17 cellular contexts compared by ENCODE assay signal in the genomic region with DNA sequence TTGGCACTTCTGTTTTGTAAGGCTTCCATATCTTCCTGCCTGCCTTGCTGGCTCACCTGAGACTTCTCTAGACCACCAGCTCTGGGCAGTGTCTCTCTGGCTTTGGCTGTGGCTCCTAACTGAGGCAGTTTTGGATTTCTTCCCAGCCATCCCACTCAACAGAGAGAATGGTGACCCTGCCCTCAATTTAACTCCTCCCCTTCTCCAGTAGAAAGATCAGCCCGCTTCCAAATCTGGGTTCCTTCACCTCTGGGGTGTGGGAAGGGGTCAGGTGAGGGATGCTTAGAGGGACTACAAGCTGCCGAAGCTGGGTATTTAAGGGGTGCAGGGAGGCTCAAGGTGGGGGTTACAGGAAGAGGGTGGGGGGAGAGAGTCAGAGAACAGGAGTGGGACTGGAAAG. TPM values are rescaled to one million over a fixed set of nuclear protein-coding genes. Genes with fewer than 3 reads are reported as not detected.
DNase-seq lines count a peak whose midpoint lies in the region; ATAC-seq, FAIRE-seq and TF ChIP-seq lines count a peak whose summit lies in the region.
"Had no signal": no experiment of that assay in that cellular context is flagged by ENCODE, and none has a peak within 500 bp of the region (broad histone marks: within the 10 kb centered on the region; RNA-seq: fewer than 3 reads in every experiment).

No MANE protein-coding gene starts in this region.

- TF ChIP-seq CTCF in GM23338 (conservative IDR thresholded peaks at IDR 0.05; ENCODE audit: low read depth in 2 of 2): no peak
- no peak for TF ChIP-seq CTCF in astrocyte (IDR thresholded peaks at IDR 0.05; ENCODE audit: insufficient read depth, low read depth, low read length)
- TF ChIP-seq CTCF in neural progenitor cell (IDR thresholded peaks at IDR 0.05): no peak

- no peaks in the 10 kb centered on the region for H3F3A ChIP-seq in GM23338 (replicated peaks; ENCODE audit: low read depth)
- no peaks in the 10 kb centered on the region for H3F3A ChIP-seq in neural progenitor cell (ENCODE audit: low read depth)

- no peaks in the 10 kb centered on the region for H3K9me2 ChIP-seq in GM23338 (ENCODE audit: insufficient read depth)

- no peak for FAIRE-seq in astrocyte (lab: Jason Lieb, UNC)
- FAIRE-seq: G401.6, GM12891, H1, K562 had no signal

- peaks cover 25% of the 10 kb centered on the region for H3K36me3 ChIP-seq in CD4-positive, alpha-beta memory T cell (ENCODE audit: insufficient read depth, low read length)
- no peaks in the 10 kb centered on the region for H3K36me3 ChIP-seq in GM23338 (ENCODE audit: insufficient read depth)
- no peaks in the 10 kb centered on the region for H3K36me3 ChIP-seq in astrocyte (ENCODE audit: insufficient read depth, low read length)
- H3K36me3 ChIP-seq in neural progenitor cell: no peaks in the 10 kb centered on the region

- no peaks in the 10 kb centered on the region for H3K9me3 ChIP-seq in CD4-positive, alpha-beta memory T cell (ENCODE audit: control insufficient read depth in 1 of 2, low read length in 2 of 2)
- H3K9me3 ChIP-seq in astrocyte (ENCODE audit: insufficient read depth, low read depth, low read length): no peaks in the 10 kb centered on the region
- no peaks in the 10 kb centered on the region for H3K9me3 ChIP-seq in neural progenitor cell (ENCODE audit: low read depth)

- no peaks in the 10 kb centered on the region for H3K4me1 ChIP-seq in CD4-positive, alpha-beta memory T cell (ENCODE audit: insufficient read depth, low read length)
- no peaks in the 10 kb centered on the region; the same call in 1 of the 2 replicates for H3K4me1 ChIP-seq in GM23338 (ENCODE audit: insufficient read depth)
- H3K4me1 ChIP-seq in astrocyte (ENCODE audit: insufficient read depth, low read length): peaks cover 5% of the 10 kb centered on the region
- no peaks in the 10 kb centered on the region for H3K4me1 ChIP-seq in neural progenitor cell
- H3K4me1 ChIP-seq: BLaER1 treated with 17β-estradiol and CSF1 and Interleukin-3, amounts not matched to agents 10 nM and 100 nM had no signal

- ATAC-seq in GM23338: peak; percentile 66
- ATAC-seq in HG02623 (IDR thresholded peaks at IDR 0.05; ENCODE audit: unreplicated experiment): no peak
- ATAC-seq in HG02970 (IDR thresholded peaks at IDR 0.05; ENCODE audit: low FRiP score, unreplicated experiment): no peak

- peak overlapping the region in 4 of 7 donors; percentile 10 to 66 (median 38) for H3K27ac Mint-ChIP-seq in CD4-positive, alpha-beta memory T cell
- H3K27ac Mint-ChIP-seq in GM23338: no peak overlapping the region
- no peak overlapping the region for H3K27ac Mint-ChIP-seq in astrocyte (ENCODE audit: unreplicated experiment)
- no peak overlapping the region for H3K27ac Mint-ChIP-seq in neural progenitor cell

- no peak overlapping the region for H3K4me3 ChIP-seq in CD4-positive, alpha-beta memory T cell (ENCODE audit: low read length in 2 of 2)
- H3K4me3 ChIP-seq in GM23338: no peak overlapping the region
- no peak overlapping the region for H3K4me3 ChIP-seq in astrocyte (ENCODE audit: insufficient read depth, low read depth, low read length)
- no peak overlapping the region for H3K4me3 ChIP-seq in neural progenitor cell
- H3K4me3 ChIP-seq: BLaER1 treated with 17β-estradiol and CSF1 and Interleukin-3, amounts not matched to agents 10 nM and 100 nM; K562 had no signal

- H3K9me3 Mint-ChIP-seq in CD4-positive, alpha-beta memory T cell: no peaks in the 10 kb centered on the region
- H3K9me3 Mint-ChIP-seq in GM23338 (no peaks in the 10 kb centered on the region), astrocyte (ENCODE audit: unreplicated experiment) (no peaks in the 10 kb centered on the region), neural progenitor cell (no peaks in the 10 kb centered on the region)

- no peak for DNase-seq in CD4-positive, alpha-beta memory T cell
- DNase-seq in GM23338 (ENCODE audit: low spot score) (peak; percentile 20), astrocyte (ENCODE audit: low read depth) (no peak), neural progenitor cell (ENCODE audit: low spot score) (no peak)
- no peak for DNase-seq in stimulated activated CD4-positive, alpha-beta T cell treated with anti-CD3 and anti-CD28 coated beads, Interleukin-2, amount 100 ng/mL, for 48 hours
- DNase-seq: ACHN; Calu3; CD4-positive, CD25-positive, alpha-beta regulatory T cell; DMS153; DMS79 treated with DMSO at 0.1 percent for 48 hours had no signal

- H3K27ac ChIP-seq in CD4-positive, alpha-beta memory T cell (ENCODE audit: low read depth, low read length): no peak overlapping the region
- H3K27ac ChIP-seq in GM23338 (ENCODE audit: low read depth) (no peak overlapping the region), astrocyte (ENCODE audit: low read depth, low read length) (peak overlapping the region; percentile 4), neural progenitor cell (no peak overlapping the region)
- H3K27ac ChIP-seq: BLaER1 treated with 17β-estradiol and CSF1 and Interleukin-3, amounts not matched to agents 10 nM and 100 nM had no signal

- CTCF ChIA-PET in CD4-positive, alpha-beta memory T cell (lab: Charles Lee; ENCODE audit: partially characterized antibody): interaction anchor here (0.8 to 1.5 kb wide), 4 partner anchors 11 to 134 kb away, joined by 3 to 5 read pairs (median 3); no protein-coding TSS in a partner anchor

- H3K9ac ChIP-seq in astrocyte (ENCODE audit: low read length) (no peak overlapping the region), neural progenitor cell (no peak overlapping the region)
- H3K9ac ChIP-seq: BLaER1 treated with 17β-estradiol and CSF1 and Interleukin-3, amounts not matched to agents 10 nM and 100 nM had no signal

- no peaks in the 10 kb centered on the region for H3K27me3 ChIP-seq in CD4-positive, alpha-beta memory T cell (ENCODE audit: insufficient read depth, low read length)
- H3K27me3 ChIP-seq in GM23338 (ENCODE audit: insufficient read depth) (no peaks in the 10 kb centered on the region), astrocyte (ENCODE audit: insufficient read depth, low read length) (no peaks in the 10 kb centered on the region), neural progenitor cell (no peaks in the 10 kb centered on the region)
- H3K27me3 ChIP-seq: BLaER1 treated with 17β-estradiol and CSF1 and Interleukin-3, amounts not matched to agents 10 nM and 100 nM had no signal

- no peaks in the 10 kb centered on the region for H3K27me3 Mint-ChIP-seq in CD4-positive, alpha-beta memory T cell
- no peaks in the 10 kb centered on the region for H3K27me3 Mint-ChIP-seq in GM23338 (ENCODE audit: insufficient read depth, low read depth, poor library complexity)
- H3K27me3 Mint-ChIP-seq in astrocyte (ENCODE audit: low read depth, unreplicated experiment): no peaks in the 10 kb centered on the region
- H3K27me3 Mint-ChIP-seq in neural progenitor cell (ENCODE audit: insufficient read depth, low read depth): no peaks in the 10 kb centered on the region
- H3K27me3 Mint-ChIP-seq: CD4-positive, CD25-positive, alpha-beta regulatory T cell had no signal

- peaks cover 0 to 5% (median 4%) of the 10 kb centered on the region in 4 donors for H3K4me1 Mint-ChIP-seq in CD4-positive, alpha-beta memory T cell
- H3K4me1 Mint-ChIP-seq in GM23338 (peaks cover 9% of the 10 kb centered on the region; the same call in 2 of the 3 replicates), astrocyte (ENCODE audit: low read depth, unreplicated experiment) (peaks cover 7% of the 10 kb centered on the region), neural progenitor cell (no peaks in the 10 kb centered on the region)

- H3K4me3 Mint-ChIP-seq in CD4-positive, alpha-beta memory T cell: no peak overlapping the region
- H3K4me3 Mint-ChIP-seq in GM23338 (no peak overlapping the region), astrocyte (ENCODE audit: unreplicated experiment) (no peak overlapping the region), neural progenitor cell (no peak overlapping the region)
- H3K4me3 Mint-ChIP-seq: CD4-positive, CD25-positive, alpha-beta regulatory T cell had no signal

- intact Hi-C loops in CD4-positive, alpha-beta memory T cell (cut with micrococcal nuclease): loop anchor here (10.0 kb wide), 1 partner anchor 459 kb away; no protein-coding TSS in a partner anchor

- H3K36me3 Mint-ChIP-seq in CD4-positive, alpha-beta memory T cell: peaks cover 54 to 71% of the 10 kb centered on the region in 2 donors
- H3K36me3 Mint-ChIP-seq in GM23338 (ENCODE audit: low read depth) (no peaks in the 10 kb centered on the region), astrocyte (ENCODE audit: low read depth, unreplicated experiment) (no peaks in the 10 kb centered on the region), neural progenitor cell (no peaks in the 10 kb centered on the region)

- H4K20me1 ChIP-seq in GM23338 (replicated peaks; ENCODE audit: insufficient read depth) (no peaks in the 10 kb centered on the region), astrocyte (ENCODE audit: insufficient read depth, low read length) (no peaks in the 10 kb centered on the region), neural progenitor cell (ENCODE audit: low read depth) (no peaks in the 10 kb centered on the region)
- H4K20me1 ChIP-seq: BLaER1 treated with 17β-estradiol and CSF1 and Interleukin-3, amounts not matched to agents 10 nM and 100 nM had no signal

- POLR2A ChIA-PET in CD4-positive, alpha-beta memory T cell (lab: Charles Lee; ENCODE audit: partially characterized antibody): no interaction called here

- H2AFZ ChIP-seq in GM23338: no peak overlapping the region
- H2AFZ ChIP-seq in astrocyte (ENCODE audit: low read depth, low read length): no peak overlapping the region
- peak overlapping the region; percentile 35 for H2AFZ ChIP-seq in neural progenitor cell (replicated peaks)

- H3K79me2 ChIP-seq in GM23338 (replicated peaks; ENCODE audit: insufficient read depth): no peaks in the 10 kb centered on the region
- H3K79me2 ChIP-seq in astrocyte (ENCODE audit: insufficient read depth, low read length): no peaks in the 10 kb centered on the region
- H3K79me2 ChIP-seq in neural progenitor cell (ENCODE audit: low read depth): no peaks in the 10 kb centered on the region

- H3K4me2 ChIP-seq in GM23338 (no peak overlapping the region), astrocyte (ENCODE audit: low read length) (no peak overlapping the region), neural progenitor cell (no peak overlapping the region)
- H3K4me2 ChIP-seq: BLaER1 treated with 17β-estradiol and CSF1 and Interleukin-3, amounts not matched to agents 10 nM and 100 nM had no signal

TF ChIP-seq in GM23338, 12 proteins besides CTCF, POLR2A, EP300 and RAD21 (continues in another document):
- TF ChIP-seq EZH2 (IDR thresholded peaks at IDR 0.05; ENCODE audit: low read depth, unreplicated experiment) (no peak), STAT1 (IDR thresholded peaks at IDR 0.05; ENCODE audit: unreplicated experiment) (no peak), ZNF114 (CRISPR knock-in tag; IDR thresholded peaks at IDR 0.05) (no peak)

RNA-seq across cellular contexts. Expression of gene NAP1L5, which starts 23.7 kb away (rescaled TPM):
- total RNA-seq in CD4-positive, alpha-beta memory T cell: 1 to 10 TPM; 1.2 to 1.6 TPM
- 1 to 10 TPM; 3.4 to 3.9 TPM for polyA plus RNA-seq in CD4-positive, alpha-beta memory T cell
- 1.3 and 2.0 TPM in 2 replicates for total RNA-seq in GM23338 (2014; rRNA removed; shearing (Covaris generic))
- polyA plus RNA-seq in GM23338 (2016; fragmentation: Nextera tagmentation; extraction: Ambion mirVana): 2.4 and 3.9 TPM in 2 replicates
- total RNA-seq in astrocyte (3.9 and 4.7 TPM in 2 replicates), neural progenitor cell (ENCODE audit: low replicate concordance) (2.4 and 6.9 TPM in 2 replicates)
- total RNA-seq: Calu3 had no signal

Comparison
In these comparisons a context has a peak if more than half of its experiments do, and no peak if none do; other contexts are left out.
1. H3K27ac Mint-ChIP-seq: peak in CD4-positive, alpha-beta memory T cell (4 of 7); none in GM23338 (single experiment), astrocyte (single experiment) and neural progenitor cell (single experiment).